8 cellular contexts compared by ENCODE assay signal in the genomic region with DNA sequence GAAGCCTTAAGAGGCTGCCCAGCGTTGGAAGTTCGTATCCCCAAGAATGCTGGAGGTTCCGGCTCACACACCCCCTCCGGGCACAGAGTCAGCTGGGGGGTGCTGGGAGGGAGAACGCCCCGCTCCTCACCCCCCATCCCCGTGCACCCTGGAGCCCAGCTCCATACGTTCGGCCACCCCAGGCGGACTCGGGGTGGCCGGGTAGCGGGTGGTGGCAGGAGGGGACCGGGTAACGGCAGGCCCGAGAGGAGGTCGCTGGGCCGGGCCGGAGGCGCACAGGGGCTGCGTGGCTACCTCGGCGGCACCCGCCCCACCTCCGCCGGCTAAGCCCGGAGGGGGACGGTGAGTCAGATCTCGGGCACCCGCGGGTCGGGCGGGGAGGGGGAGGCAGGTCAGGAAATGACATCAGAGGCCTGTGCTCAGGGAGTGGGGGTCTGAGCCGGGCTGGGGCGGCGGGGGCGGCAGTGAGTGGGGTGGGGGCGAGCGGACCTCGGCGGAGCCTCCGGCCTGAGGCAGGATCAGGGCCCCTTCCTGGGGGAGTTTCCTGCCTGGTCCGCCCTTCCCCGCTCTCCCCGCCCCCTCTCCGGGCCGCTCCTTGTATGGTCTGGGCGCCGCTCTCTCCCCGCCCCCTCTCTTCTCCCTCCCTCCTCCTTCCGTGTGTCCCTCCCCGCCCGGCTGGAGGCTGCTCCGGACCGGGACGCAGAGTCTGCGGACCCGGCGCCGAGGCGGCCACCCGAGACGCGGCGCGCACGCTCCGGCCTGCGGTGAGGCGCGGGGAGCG. TPM values are rescaled to one million over a fixed set of nuclear protein-coding genes. Genes with fewer than 3 reads are reported as not detected.
DNase-seq lines count a peak whose midpoint lies in the region; ATAC-seq and TF ChIP-seq lines count a peak whose summit lies in the region.

A gene with protein sequence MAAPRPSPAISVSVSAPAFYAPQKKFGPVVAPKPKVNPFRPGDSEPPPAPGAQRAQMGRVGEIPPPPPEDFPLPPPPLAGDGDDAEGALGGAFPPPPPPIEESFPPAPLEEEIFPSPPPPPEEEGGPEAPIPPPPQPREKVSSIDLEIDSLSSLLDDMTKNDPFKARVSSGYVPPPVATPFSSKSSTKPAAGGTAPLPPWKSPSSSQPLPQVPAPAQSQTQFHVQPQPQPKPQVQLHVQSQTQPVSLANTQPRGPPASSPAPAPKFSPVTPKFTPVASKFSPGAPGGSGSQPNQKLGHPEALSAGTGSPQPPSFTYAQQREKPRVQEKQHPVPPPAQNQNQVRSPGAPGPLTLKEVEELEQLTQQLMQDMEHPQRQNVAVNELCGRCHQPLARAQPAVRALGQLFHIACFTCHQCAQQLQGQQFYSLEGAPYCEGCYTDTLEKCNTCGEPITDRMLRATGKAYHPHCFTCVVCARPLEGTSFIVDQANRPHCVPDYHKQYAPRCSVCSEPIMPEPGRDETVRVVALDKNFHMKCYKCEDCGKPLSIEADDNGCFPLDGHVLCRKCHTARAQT (plus strand): TSS at position 700 of the 781 bp plus-strand sequence. CDS start 227 bp downstream, outside the sequence.

- peaks cover 26% of the 10 kb centered on the region for H3K4me1 ChIP-seq in PC-9 (replicated peaks; ENCODE audit: insufficient read depth)
- H3K4me1 ChIP-seq in muscle layer of colon (ENCODE audit: insufficient read depth, low read length) = peaks cover 71% of the 10 kb centered on the region

- H2AFZ ChIP-seq in PC-9 = peak within 1 kb of the TSS; percentile 85

- H3K4me2 ChIP-seq in PC-9 = peak within 1 kb of the TSS; percentile 96

- peaks cover 58% of the 10 kb centered on the region for H3K79me2 ChIP-seq in PC-9 (ENCODE audit: low read depth)

- peak within 1 kb of the TSS; percentile 74 for H3K4me3 ChIP-seq in PC-9
- H3K4me3 ChIP-seq in muscle layer of colon (ENCODE audit: low read depth in 1 of 2, low read length in 2 of 2) = peak within 1 kb of the TSS; percentile 91 to 94

- H3K9me2 ChIP-seq in PC-9 (ENCODE audit: insufficient read depth) = no peaks in the 10 kb centered on the region

- H3K9me3 ChIP-seq in PC-9 (ENCODE audit: insufficient read depth, low read depth) = no peaks in the 10 kb centered on the region
- no peaks in the 10 kb centered on the region for H3K9me3 ChIP-seq in muscle layer of colon (ENCODE audit: low read length)

- peaks cover 36% of the 10 kb centered on the region for H3K4me1 Mint-ChIP-seq in activated T-cell treated with anti-CD3 and anti-CD28 coated beads, Interleukin-2, amount 50 U/mL, for 24 hours (ENCODE audit: low read depth)

- H3K36me3 ChIP-seq in PC-9 (ENCODE audit: low read depth) = peaks cover 13% of the 10 kb centered on the region; the same call in 1 of the 2 replicates
- peaks cover 15% of the 10 kb centered on the region for H3K36me3 ChIP-seq in muscle layer of colon (ENCODE audit: insufficient read depth, low read length)

- POLR2A ChIA-PET in PC-9 (lab: Charles Lee; ENCODE audit: unreplicated experiment) = interaction anchor here (0.5 to 1.0 kb wide), 3 partner anchors 50 to 120 kb away, joined by 3 to 21 read pairs (median 3); no protein-coding TSS in a partner anchor

- no peaks in the 10 kb centered on the region for H3K9me3 Mint-ChIP-seq in activated T-cell treated with anti-CD3 and anti-CD28 coated beads, Interleukin-2, amount 50 U/mL, for 24 hours

- intact Hi-C loops in PC-9 (cut with micrococcal nuclease; ENCODE audit: unreplicated experiment) = loop anchor here (1.0 to 5.0 kb wide), 8 partner anchors 26 to 499 kb away; a partner anchor contains a TSS

- peaks cover 13% of the 10 kb centered on the region; the same call in 1 of the 2 replicates for H3F3A ChIP-seq in PC-9 (ENCODE audit: insufficient read depth, low read depth)

- CTCF ChIA-PET in PC-9 (lab: Charles Lee) = interaction anchor here (0.6 to 1.0 kb wide), 8 partner anchors 7 to 1406 kb away, joined by 3 to 7 read pairs (median 5); no protein-coding TSS in a partner anchor

- H3K27me3 ChIP-seq in PC-9 (ENCODE audit: insufficient read depth, low read depth) = no peaks in the 10 kb centered on the region
- H3K27me3 ChIP-seq in muscle layer of colon (ENCODE audit: control insufficient read depth in 1 of 2, insufficient read depth in 2 of 2, low read length in 2 of 2) = no peaks in the 10 kb centered on the region

- H4K20me1 ChIP-seq in PC-9 (ENCODE audit: insufficient read depth) = peaks cover 34% of the 10 kb centered on the region

- no TSS peak for BruUV-seq in PC-9 (replicated peaks; lab: Mats Ljungman, UMichigan)

- no peak for TF ChIP-seq CTCF in PC-9 (conservative IDR thresholded peaks at IDR 0.05)

- in situ Hi-C loops in Caki2 (cut with HindIII; ENCODE audit: low pct_unique_long_range_greater_than_20kb, low sequenced_read_pairs) = no loop called here

- H3K36me3 Mint-ChIP-seq in activated T-cell treated with anti-CD3 and anti-CD28 coated beads, Interleukin-2, amount 50 U/mL, for 24 hours (ENCODE audit: low read depth) = no peaks in the 10 kb centered on the region

- H3K4me3 Mint-ChIP-seq in activated T-cell treated with anti-CD3 and anti-CD28 coated beads, Interleukin-2, amount 50 U/mL, for 24 hours = peak within 1 kb of the TSS; percentile 82

- H3K27me3 Mint-ChIP-seq in activated T-cell treated with anti-CD3 and anti-CD28 coated beads, Interleukin-2, amount 50 U/mL, for 24 hours = no peaks in the 10 kb centered on the region

- peak; percentile 21 for TF ChIP-seq POLR2A in erythroblast (IDR thresholded peaks at IDR 0.05; ENCODE audit: low read length)

- H3K27ac ChIP-seq in PC-9 = peak within 1 kb of the TSS; percentile 89
- peak within 1 kb of the TSS; percentile 98 for H3K27ac ChIP-seq in muscle layer of colon (ENCODE audit: low read depth, low read length)

- H3K27ac Mint-ChIP-seq in activated T-cell treated with anti-CD3 and anti-CD28 coated beads, Interleukin-2, amount 50 U/mL, for 24 hours = peak within 1 kb of the TSS; percentile 92

- DNase-seq in Caki2 (ENCODE audit: low read depth) (peak; percentile 79), HUDEP-2 (lab: John Stamatoyannopoulos, UW; ENCODE audit: unreplicated experiment in 76 of 76) (peak in 74 of 76 experiments; percentile 4 to 82 (median 66)), PC-9 (peak; percentile 73 to 96), erythroblast (lab: John Stamatoyannopoulos, UW) (peak; percentile 74 to 81)
- DNase-seq in activated T-cell treated with anti-CD3 and anti-CD28 coated beads, Interleukin-2, amount 50 U/mL, for 24 hours = peak; percentile 93
- peak; percentile 74 for DNase-seq in stimulated activated CD8-positive, alpha-beta memory T cell treated with anti-CD3 and anti-CD28 coated beads, Interleukin-7, amount 100 ng/mL, for 24 hours (ENCODE audit: low read depth)

- peak within 1 kb of the TSS; percentile 94 for H3K9ac ChIP-seq in muscle layer of colon (ENCODE audit: low read length)

- ATAC-seq in GM21390 (IDR thresholded peaks at IDR 0.05; ENCODE audit: unreplicated experiment) = peak; percentile 74

RNA-seq across cellular contexts. Expression of the gene that starts here (rescaled TPM):
- total RNA-seq in Caki2 (2014; rRNA removed; shearing (Covaris generic); ENCODE audit: low replicate concordance) = 23.2 and 41.3 TPM in 2 replicates
- total RNA-seq in PC-9 (2021) = 145 and 167 TPM in 2 replicates

Comparison
In these comparisons a context has a peak if more than half of its experiments do, and no peak if none do; other contexts are left out.
1. Peak in every context shown above with its lines: DNase-seq, ATAC-seq, H3K4me3 ChIP-seq and H3K27ac ChIP-seq.